In the genomic region with DNA sequence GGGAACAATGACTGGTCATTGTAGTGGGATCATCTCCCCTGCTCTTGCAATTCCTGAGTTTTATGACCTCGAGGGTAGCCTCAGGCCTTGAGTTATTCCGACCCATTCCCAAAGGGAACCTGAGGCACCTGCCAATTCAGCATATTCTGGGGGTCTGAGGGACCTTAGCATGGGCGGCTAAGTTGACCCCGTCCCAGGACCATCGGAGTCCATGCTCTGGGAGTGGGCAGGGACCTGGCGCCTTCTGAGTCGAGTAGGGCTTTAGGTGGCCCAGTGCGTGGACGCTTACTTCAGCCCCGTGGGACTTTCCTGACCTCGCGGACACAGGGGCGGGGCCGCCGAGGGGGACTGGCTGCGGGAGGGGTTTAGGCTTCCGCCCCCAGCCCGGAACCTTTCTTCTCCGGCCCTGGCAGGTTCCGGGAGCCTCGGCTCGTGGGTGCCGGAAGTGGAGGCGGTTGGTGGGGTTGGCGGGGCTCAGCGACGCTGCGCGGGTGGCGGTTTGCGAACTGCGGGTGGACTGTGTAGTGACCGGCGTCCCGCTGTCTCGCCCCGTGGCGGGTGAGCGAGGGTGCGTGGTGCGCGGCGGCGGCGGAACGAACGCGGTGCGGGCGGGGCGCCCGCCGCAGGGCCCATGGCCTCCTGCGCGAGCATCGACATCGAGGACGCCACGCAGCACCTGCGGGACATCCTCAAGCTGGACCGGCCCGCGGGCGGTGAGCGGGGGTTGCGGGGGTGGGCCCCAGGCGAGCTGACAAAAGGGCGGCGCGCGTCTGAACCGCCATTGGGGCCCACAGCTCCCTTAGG, we compare ENCODE assay signal across 8 cellular contexts. TPM values are rescaled to one million over a fixed set of nuclear protein-coding genes. Genes with fewer than 3 reads are reported as not detected.
A peak's percentile ranks its signal among the peaks of the same experiment; 100 is the strongest.
DNase-seq lines count a peak whose midpoint lies in the region; ATAC-seq and TF ChIP-seq lines count a peak whose summit lies in the region.

A gene with protein sequence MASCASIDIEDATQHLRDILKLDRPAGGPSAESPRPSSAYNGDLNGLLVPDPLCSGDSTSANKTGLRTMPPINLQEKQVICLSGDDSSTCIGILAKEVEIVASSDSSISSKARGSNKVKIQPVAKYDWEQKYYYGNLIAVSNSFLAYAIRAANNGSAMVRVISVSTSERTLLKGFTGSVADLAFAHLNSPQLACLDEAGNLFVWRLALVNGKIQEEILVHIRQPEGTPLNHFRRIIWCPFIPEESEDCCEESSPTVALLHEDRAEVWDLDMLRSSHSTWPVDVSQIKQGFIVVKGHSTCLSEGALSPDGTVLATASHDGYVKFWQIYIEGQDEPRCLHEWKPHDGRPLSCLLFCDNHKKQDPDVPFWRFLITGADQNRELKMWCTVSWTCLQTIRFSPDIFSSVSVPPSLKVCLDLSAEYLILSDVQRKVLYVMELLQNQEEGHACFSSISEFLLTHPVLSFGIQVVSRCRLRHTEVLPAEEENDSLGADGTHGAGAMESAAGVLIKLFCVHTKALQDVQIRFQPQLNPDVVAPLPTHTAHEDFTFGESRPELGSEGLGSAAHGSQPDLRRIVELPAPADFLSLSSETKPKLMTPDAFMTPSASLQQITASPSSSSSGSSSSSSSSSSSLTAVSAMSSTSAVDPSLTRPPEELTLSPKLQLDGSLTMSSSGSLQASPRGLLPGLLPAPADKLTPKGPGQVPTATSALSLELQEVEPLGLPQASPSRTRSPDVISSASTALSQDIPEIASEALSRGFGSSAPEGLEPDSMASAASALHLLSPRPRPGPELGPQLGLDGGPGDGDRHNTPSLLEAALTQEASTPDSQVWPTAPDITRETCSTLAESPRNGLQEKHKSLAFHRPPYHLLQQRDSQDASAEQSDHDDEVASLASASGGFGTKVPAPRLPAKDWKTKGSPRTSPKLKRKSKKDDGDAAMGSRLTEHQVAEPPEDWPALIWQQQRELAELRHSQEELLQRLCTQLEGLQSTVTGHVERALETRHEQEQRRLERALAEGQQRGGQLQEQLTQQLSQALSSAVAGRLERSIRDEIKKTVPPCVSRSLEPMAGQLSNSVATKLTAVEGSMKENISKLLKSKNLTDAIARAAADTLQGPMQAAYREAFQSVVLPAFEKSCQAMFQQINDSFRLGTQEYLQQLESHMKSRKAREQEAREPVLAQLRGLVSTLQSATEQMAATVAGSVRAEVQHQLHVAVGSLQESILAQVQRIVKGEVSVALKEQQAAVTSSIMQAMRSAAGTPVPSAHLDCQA (N-terminal part only) (plus strand): TSS at position 422 of the 804 bp plus-strand sequence. CDS start 210 bp downstream, at position 632.

- H3K9me3 ChIP-seq in NT2/D1 (ENCODE audit: insufficient read depth, low read length): no peaks in the 10 kb centered on the region
- H3K9me3 ChIP-seq in mesodermal cell (ENCODE audit: control insufficient read depth, low read length): no peaks in the 10 kb centered on the region

- no peak for TF ChIP-seq CTCF in AG09319 (IDR thresholded peaks at IDR 0.05; ENCODE audit: low read depth, low read length)

- H3K27me3 ChIP-seq in NT2/D1 (ENCODE audit: insufficient read depth, insufficient read length): no peaks in the 10 kb centered on the region

- H3K4me3 ChIP-seq in NT2/D1 (ENCODE audit: insufficient read length, low read depth): peak within 1 kb of the TSS; percentile 96
- peak within 1 kb of the TSS; percentile 79 for H3K4me3 ChIP-seq in mesodermal cell (ENCODE audit: extremely low read depth, insufficient read depth, low read length, poor library complexity, severe bottlenecking)

- H3K27ac ChIP-seq in mesodermal cell (ENCODE audit: low read depth, low read length, severe bottlenecking): peak within 1 kb of the TSS; percentile 64

- H3K9ac ChIP-seq in NT2/D1 (ENCODE audit: insufficient read length, low read depth): peak within 1 kb of the TSS; percentile 97

- in situ Hi-C loops in endometrial microvascular endothelial cells (cut with HindIII; ENCODE audit: inconsistent ontology term, low pct_unique_long_range_greater_than_20kb, low sequenced_read_pairs): no loop called here

- peaks cover 3% of the 10 kb centered on the region for H3K4me1 ChIP-seq in NT2/D1 (ENCODE audit: insufficient read depth, insufficient read length)
- H3K4me1 ChIP-seq in mesodermal cell (ENCODE audit: control insufficient read depth, insufficient read depth, low read length, poor library complexity, severe bottlenecking): peaks cover 7% of the 10 kb centered on the region

- WGBS in mesodermal cell (ENCODE audit: insufficient coverage in 2 of 2), 2 experiments: 7% methylated on average over 43 to 66 of the region's 72 CpGs

- H3K36me3 ChIP-seq in NT2/D1 (ENCODE audit: insufficient read depth, insufficient read length, low read length) (peaks cover 74% of the 10 kb centered on the region), mesodermal cell (ENCODE audit: control insufficient read depth, insufficient read depth, low read length) (peaks cover 74% of the 10 kb centered on the region)

- ATAC-seq in GM18868 (IDR thresholded peaks at IDR 0.05; ENCODE audit: unreplicated experiment) (peak; percentile 77), HG03135 (IDR thresholded peaks at IDR 0.05; ENCODE audit: unreplicated experiment) (peak; percentile 79)

- DNase-seq in AG09319 (ENCODE audit: extremely low read depth, low read depth) (peak; percentile 50), NT2/D1 (ENCODE audit: low read depth, low spot score) (no peak)
- DNase-seq in activated CD8-positive, alpha-beta memory T cell treated with anti-CD3 and anti-CD28 coated beads, Interleukin-2, amount 50 U/mL, for 4 hours: peak; percentile 84
- DNase-seq in stimulated activated CD8-positive, alpha-beta memory T cell treated with anti-CD3 and anti-CD28 coated beads, Interleukin-15, amount 100 ng/mL, for 24 hours (ENCODE audit: low read depth): peak; percentile 75

RNA-seq across cellular contexts. Expression of the gene that starts here (rescaled TPM):
- 99.8 TPM for total RNA-seq in endometrial microvascular endothelial cells (ENCODE audit: inconsistent ontology term)
- polyA plus RNA-seq in mesodermal cell (2013, experiment 1 of 2): 63.8 TPM
- 47.6 TPM for polyA plus RNA-seq in mesodermal cell (2013, experiment 2 of 2)
